ENCODE assay signal across 1 cellular context in genomic region chr18:23143059-23143831, GRCh38.
TF ChIP-seq lines count a peak whose summit lies in the region.

No MANE protein-coding gene starts in this region.

TF ChIP-seq in GM12878, 131 proteins besides CTCF, POLR2A, EP300 and RAD21 (continued from another document):
- TF ChIP-seq ZBTB4 (CRISPR knock-in tag; IDR thresholded peaks at IDR 0.05) (no peak), E2F8 (IDR thresholded peaks at IDR 0.05; ENCODE audit: low read depth, partially characterized antibody) (no peak), ATF7 (IDR thresholded peaks at IDR 0.05; ENCODE audit: low read depth) (no peak), IKZF1 (conservative IDR thresholded peaks at IDR 0.05) (peak; percentile 20; the same call in 1 of the 2 replicates), KDM1A (IDR thresholded peaks at IDR 0.05; ENCODE audit: borderline replicate concordance) (no peak), SKIL (IDR thresholded peaks at IDR 0.05; ENCODE audit: low read depth, poor library complexity, severe bottlenecking) (no peak), NR2F1 (conservative IDR thresholded peaks at IDR 0.05) (peak; percentile 39; the same call in 1 of the 2 replicates), CHD1 (IDR thresholded peaks at IDR 0.05; ENCODE audit: low read depth, low read length) (no peak), ZNF207 (IDR thresholded peaks at IDR 0.05; ENCODE audit: borderline replicate concordance) (no peak), ATF3 (IDR thresholded peaks at IDR 0.05; ENCODE audit: borderline replicate concordance, extremely low read depth, low read depth, low read length) (no peak), DPF2 (IDR thresholded peaks at IDR 0.05) (0 out of 2 replicates have a peak, but pooled peaks have one; percentile 11), MXI1 (IDR thresholded peaks at IDR 0.05; ENCODE audit: low read depth, low read length) (no peak), PBX3 (IDR thresholded peaks at IDR 0.05; ENCODE audit: insufficient replicate concordance, low read depth, low read length) (no peak)
TF ChIP-seq in GM12878: peak in this region for 3.
